Comparison of ENCODE assay signal across 14 cellular contexts in the genomic region with DNA sequence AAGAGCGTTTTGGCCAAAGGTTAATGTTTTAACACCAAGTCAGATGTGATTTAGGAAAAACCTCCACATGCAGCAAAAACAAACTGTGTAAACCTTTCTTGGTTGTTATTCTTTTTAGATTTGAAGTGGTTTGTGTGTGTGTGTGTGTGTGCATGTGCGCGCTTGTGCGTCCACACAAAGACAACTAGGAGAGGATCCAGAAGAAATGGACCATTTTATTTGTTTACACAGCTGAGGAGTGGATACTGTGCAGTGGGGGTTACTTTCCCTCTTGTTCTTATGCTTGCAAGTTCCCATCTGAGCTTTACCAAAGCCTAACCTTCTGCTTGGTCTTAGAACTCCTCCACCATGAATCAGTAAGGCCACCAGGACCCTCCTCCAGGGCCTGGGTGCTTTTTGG.
"Had no signal": no experiment of that assay in that cellular context is flagged by ENCODE, and none has a peak within 500 bp of the region (broad histone marks: within the 10 kb centered on the region; RNA-seq: fewer than 3 reads in every experiment).

No MANE protein-coding gene starts in this region.

- H3K36me3 Mint-ChIP-seq: natural killer cell had no signal

- H3K27me3 ChIP-seq: dorsolateral prefrontal cortex, gastrocnemius medialis, sigmoid colon, suprapubic skin, upper lobe of right lung had no signal

- H3K36me3 ChIP-seq: gastrocnemius medialis, prostate gland had no signal

- DNase-seq: activated CD4-positive, CD25-positive, alpha-beta regulatory T cell; activated effector memory CD4-positive, alpha-beta T cell treated with Interleukin-2 at 50 U/mL for 16 hours; activated T-cell treated with anti-CD3 and anti-CD28 coated beads, Interleukin-2, amount 50 U/mL, for 24 hours; dorsolateral prefrontal cortex; gastrocnemius medialis; natural killer cell; occipital lobe; stimulated activated CD4-positive, alpha-beta T cell treated with anti-CD3 and anti-CD28 coated beads, Interleukin-12 subunit alpha, Interleukin-12 subunit beta, amount 100 ng/mL, for 4 hours; stimulated activated naive CD4-positive, alpha-beta T cell; upper lobe of right lung had no signal

- H3K9me3 Mint-ChIP-seq: activated T-cell treated with anti-CD3 and anti-CD28 coated beads, Interleukin-2, amount 50 U/mL, for 24 hours; natural killer cell had no signal

- H3K27ac ChIP-seq: dorsolateral prefrontal cortex, gastrocnemius medialis, prostate gland, sigmoid colon, suprapubic skin, upper lobe of right lung had no signal

- H3K4me3 Mint-ChIP-seq: activated naive CD8-positive, alpha-beta T cell; activated T-cell treated with anti-CD3 and anti-CD28 coated beads, Interleukin-2, amount 50 U/mL, for 24 hours; natural killer cell had no signal

- H3K9me3 ChIP-seq: gastrocnemius medialis, prostate gland, sigmoid colon, suprapubic skin, upper lobe of right lung had no signal

- H3K4me3 ChIP-seq: dorsolateral prefrontal cortex, gastrocnemius medialis, prostate gland, sigmoid colon, suprapubic skin, upper lobe of right lung had no signal

- H3K27ac Mint-ChIP-seq: activated naive CD8-positive, alpha-beta T cell; activated T-cell treated with anti-CD3 and anti-CD28 coated beads, Interleukin-2, amount 50 U/mL, for 24 hours; natural killer cell had no signal

- ATAC-seq: gastrocnemius medialis, natural killer cell, upper lobe of right lung had no signal

- H3K4me1 ChIP-seq: upper lobe of right lung had no signal
